In genomic region chr2:20991031-20991430, GRCh38 we compare ENCODE assay signal across 23 cellular contexts. TPM values are rescaled to one million over a fixed set of nuclear protein-coding genes. Genes with fewer than 3 reads are reported as not detected.
"Had no signal": no experiment of that assay in that cellular context is flagged by ENCODE, and none has a peak within 500 bp of the region (broad histone marks: within the 10 kb centered on the region; RNA-seq: fewer than 3 reads in every experiment).

No MANE protein-coding gene starts in this region.

- H3K9me3 ChIP-seq: body of pancreas, left lung, testis had no signal

- H3K4me1 Mint-ChIP-seq: activated CD4-positive, alpha-beta memory T cell treated with anti-CD3 and anti-CD28 coated beads, Interleukin-2, amount 10 ng/mL, durations not matched to agents 7 days and 5 days; activated CD4-positive, alpha-beta T cell treated with anti-CD3 and anti-CD28 coated beads, Interleukin-2, amount 10 ng/mL, durations not matched to agents 24 days and 14 days; activated naive CD4-positive, alpha-beta T cell treated with anti-CD3 and anti-CD28 coated beads, Interleukin-2, amount 10 ng/mL, durations not matched to agents 7 days and 5 days; stimulated activated memory B cell treated with anti-CD40 and anti-IgM and Interleukin-4, amounts not matched to agents 10 μg/mL and 1 μg/mL and 100 μg/mL, for 72 hours; T-cell had no signal

- H3K27ac Mint-ChIP-seq: activated CD4-positive, alpha-beta memory T cell treated with anti-CD3 and anti-CD28 coated beads, Interleukin-2, amount 10 ng/mL, durations not matched to agents 7 days and 5 days; activated CD4-positive, alpha-beta T cell treated with anti-CD3 and anti-CD28 coated beads, Interleukin-2, amount 10 ng/mL, durations not matched to agents 24 days and 14 days; activated naive CD4-positive, alpha-beta T cell treated with anti-CD3 and anti-CD28 coated beads, Interleukin-2, amount 10 ng/mL, durations not matched to agents 7 days and 5 days; activated T-cell treated with anti-CD3 and anti-CD28 coated beads, Interleukin-2, amount 50 U/mL, for 72 hours; natural killer cell treated with Interleukin-12 subunit alpha and Interleukin-12 subunit beta and Interleukin-15 and Interleukin-18, amount 100 ng/mL, for 72 hours; stimulated activated memory B cell treated with anti-CD40 and anti-IgM and Interleukin-4, amounts not matched to agents 10 μg/mL and 1 μg/mL and 100 μg/mL, for 72 hours; T-cell; T-helper 2 cell treated with Interferon-gamma antibody and Interleukin-4, amounts not matched to agents 5 μg/mL and 100 μg/mL, for 36 hours had no signal

- H3K36me3 Mint-ChIP-seq: activated naive CD4-positive, alpha-beta T cell treated with anti-CD3 and anti-CD28 coated beads, Interleukin-2, amount 10 ng/mL, durations not matched to agents 7 days and 5 days; natural killer cell treated with Interleukin-12 subunit alpha and Interleukin-12 subunit beta and Interleukin-15 and Interleukin-18, amount 100 ng/mL, for 72 hours; stimulated activated memory B cell treated with anti-CD40 and anti-IgM and Interleukin-4, amounts not matched to agents 10 μg/mL and 1 μg/mL and 100 μg/mL, for 72 hours; T-cell had no signal

- H3K4me3 Mint-ChIP-seq: activated CD4-positive, alpha-beta memory T cell treated with anti-CD3 and anti-CD28 coated beads, Interleukin-2, amount 10 ng/mL, durations not matched to agents 7 days and 5 days; activated CD4-positive, alpha-beta T cell treated with anti-CD3 and anti-CD28 coated beads, Interleukin-2, amount 10 ng/mL, durations not matched to agents 24 days and 14 days; activated naive CD4-positive, alpha-beta T cell treated with anti-CD3 and anti-CD28 coated beads, Interleukin-2, amount 10 ng/mL, durations not matched to agents 7 days and 5 days; activated T-cell treated with anti-CD3 and anti-CD28 coated beads, Interleukin-2, amount 50 U/mL, for 72 hours; natural killer cell treated with Interleukin-12 subunit alpha and Interleukin-12 subunit beta and Interleukin-15 and Interleukin-18, amount 100 ng/mL, for 72 hours; stimulated activated memory B cell treated with anti-CD40 and anti-IgM and Interleukin-4, amounts not matched to agents 10 μg/mL and 1 μg/mL and 100 μg/mL, for 72 hours; T-cell; T-helper 2 cell treated with Interferon-gamma antibody and Interleukin-4, amounts not matched to agents 5 μg/mL and 100 μg/mL, for 36 hours had no signal

- H3K9me3 Mint-ChIP-seq: activated CD4-positive, alpha-beta memory T cell treated with anti-CD3 and anti-CD28 coated beads, Interleukin-2, amount 10 ng/mL, durations not matched to agents 7 days and 5 days; activated CD4-positive, alpha-beta T cell treated with anti-CD3 and anti-CD28 coated beads, Interleukin-2, amount 10 ng/mL, durations not matched to agents 24 days and 14 days; activated naive CD4-positive, alpha-beta T cell treated with anti-CD3 and anti-CD28 coated beads, Interleukin-2, amount 10 ng/mL, durations not matched to agents 7 days and 5 days; activated T-cell treated with anti-CD3 and anti-CD28 coated beads, Interleukin-2, amount 50 U/mL, for 72 hours; natural killer cell treated with Interleukin-12 subunit alpha and Interleukin-12 subunit beta and Interleukin-15 and Interleukin-18, amount 100 ng/mL, for 72 hours; stimulated activated memory B cell treated with anti-CD40 and anti-IgM and Interleukin-4, amounts not matched to agents 10 μg/mL and 1 μg/mL and 100 μg/mL, for 72 hours; T-cell; T-helper 2 cell treated with Interferon-gamma antibody and Interleukin-4, amounts not matched to agents 5 μg/mL and 100 μg/mL, for 36 hours had no signal

- H3K36me3 ChIP-seq: cardiac muscle cell, left lung had no signal

- H3K27me3 Mint-ChIP-seq: activated CD4-positive, alpha-beta memory T cell treated with anti-CD3 and anti-CD28 coated beads, Interleukin-2, amount 10 ng/mL, durations not matched to agents 7 days and 5 days; activated CD4-positive, alpha-beta T cell treated with anti-CD3 and anti-CD28 coated beads, Interleukin-2, amount 10 ng/mL, durations not matched to agents 24 days and 14 days; activated naive CD4-positive, alpha-beta T cell treated with anti-CD3 and anti-CD28 coated beads, Interleukin-2, amount 10 ng/mL, durations not matched to agents 7 days and 5 days had no signal

- DNase-seq: activated CD4-positive, alpha-beta memory T cell treated with anti-CD3 and anti-CD28 coated beads, Interleukin-2, amount 10 ng/mL, durations not matched to agents 7 days and 5 days; activated CD4-positive, alpha-beta T cell treated with anti-CD3 and anti-CD28 coated beads, Interleukin-2, amount 10 ng/mL, durations not matched to agents 24 days and 14 days; activated effector memory CD4-positive, alpha-beta T cell treated with anti-CD3 and anti-CD28 coated beads, Interleukin-2, amount 50 U/mL, for 16 hours; activated naive CD4-positive, alpha-beta T cell treated with anti-CD3 and anti-CD28 coated beads, Interleukin-2, amount 10 ng/mL, durations not matched to agents 7 days and 5 days; activated T-cell treated with anti-CD3 and anti-CD28 coated beads, Interleukin-2, amount 50 U/mL, for 72 hours; body of pancreas; dorsolateral prefrontal cortex; left lung; stimulated activated CD4-positive, alpha-beta T cell treated with anti-CD3 and anti-CD28 coated beads, Interleukin-15, amount 100 ng/mL, for 24 hours; T-cell; testis had no signal

- H3K4me3 ChIP-seq: body of pancreas, cardiac muscle cell, dorsolateral prefrontal cortex, left lung, lung, smooth muscle cell, testis had no signal

- H3K4me1 ChIP-seq: body of pancreas, left lung, parathyroid adenoma, testis had no signal

- H3K27me3 ChIP-seq: body of pancreas, cardiac muscle cell, left lung, testis had no signal

- ATAC-seq: activated CD4-positive, CD25-positive, alpha-beta regulatory T cell treated with anti-CD3 and anti-CD28 coated beads, Interleukin-2, amount 50 U/mL, for 24 hours; activated T-cell treated with anti-CD3 and anti-CD28 coated beads, Interleukin-2, amount 50 U/mL, for 72 hours; body of pancreas; left lung; natural killer cell treated with Interleukin-12 subunit alpha and Interleukin-12 subunit beta and Interleukin-15 and Interleukin-18, amount 100 ng/mL, for 72 hours; sciatic nerve; stimulated activated memory B cell treated with anti-CD40 and anti-IgM and Interleukin-4, amounts not matched to agents 10 μg/mL and 1 μg/mL and 100 μg/mL, for 72 hours; T-cell had no signal

- H3K27ac ChIP-seq: body of pancreas, cardiac muscle cell, dorsolateral prefrontal cortex, epithelial cell of prostate, left lung, parathyroid adenoma, testis, VCaP had no signal

RNA-seq across cellular contexts. Expression of gene APOB, which starts 52.8 kb away (rescaled TPM):
- total RNA-seq: activated CD4-positive, alpha-beta memory T cell treated with anti-CD3 and anti-CD28 coated beads, Interleukin-2, amount 10 ng/mL, durations not matched to agents 7 days and 5 days; activated CD4-positive, alpha-beta T cell treated with anti-CD3 and anti-CD28 coated beads, Interleukin-2, amount 10 ng/mL, durations not matched to agents 24 days and 14 days; activated T-cell treated with anti-CD3 and anti-CD28 coated beads, Interleukin-2, amount 50 U/mL, for 72 hours; kidney epithelial cell; natural killer cell treated with Interleukin-12 subunit alpha and Interleukin-12 subunit beta and Interleukin-15 and Interleukin-18, amount 100 ng/mL, for 72 hours had no signal
